In genomic region chr1:36888811-36889477, GRCh38 we compare ENCODE assay signal across 18 cellular contexts.
DNase-seq lines count a peak whose midpoint lies in the region; ATAC-seq and TF ChIP-seq lines count a peak whose summit lies in the region.
"Had no signal": no experiment of that assay in that cellular context is flagged by ENCODE, and none has a peak within 500 bp of the region (broad histone marks: within the 10 kb centered on the region; RNA-seq: fewer than 3 reads in every experiment).

No MANE protein-coding gene starts in this region.

- ATAC-seq in sciatic nerve (no peak), GM21526 (IDR thresholded peaks at IDR 0.05; ENCODE audit: low FRiP score, unreplicated experiment) (no peak)
- ATAC-seq: GM12878, HepG2, Right ventricle myocardium inferior had no signal

- H3K36me3 ChIP-seq in H7 (replicated peaks; ENCODE audit: control insufficient read depth, insufficient read depth, low read length) (no peaks in the 10 kb centered on the region), esophagus muscularis mucosa (no peaks in the 10 kb centered on the region)

- no peak for TF ChIP-seq POLR2A in esophagus muscularis mucosa (IDR thresholded peaks at IDR 0.05; ENCODE audit: low read depth)

- H3K4me1 Mint-ChIP-seq in activated naive CD4-positive, alpha-beta T cell treated with anti-CD3 and anti-CD28 coated beads, Interleukin-2, amount 10 ng/mL, durations not matched to agents 7 days and 5 days = no peaks in the 10 kb centered on the region
- H3K4me1 Mint-ChIP-seq: CD8-positive, alpha-beta memory T cell had no signal

- peaks cover 0 to 9% (median 0%) of the 10 kb centered on the region in 4 donors for H3K4me1 ChIP-seq in esophagus muscularis mucosa

- peaks cover 5% of the 10 kb centered on the region for H3K27me3 Mint-ChIP-seq in activated naive CD4-positive, alpha-beta T cell treated with anti-CD3 and anti-CD28 coated beads, Interleukin-2, amount 10 ng/mL, durations not matched to agents 7 days and 5 days

- CTCF ChIA-PET in activated naive CD4-positive, alpha-beta T cell treated with anti-CD3 and anti-CD28 coated beads, Interleukin-2, amount 10 ng/mL, durations not matched to agents 7 days and 5 days (lab: Charles Lee) = no interaction called here

- no peak for TF ChIP-seq EP300 in esophagus muscularis mucosa (IDR thresholded peaks at IDR 0.05)

- intact Hi-C loops in esophagus muscularis mucosa (cut with DNase I) = no loop called here
- intact Hi-C loops in sciatic nerve (cut with DNase I) = no loop called here

- no peak overlapping the region for H3K4me3 ChIP-seq in H7 (ENCODE audit: insufficient read depth, low read depth, low read length)
- no peak overlapping the region for H3K4me3 ChIP-seq in esophagus muscularis mucosa
- H3K4me3 ChIP-seq: GM12878 had no signal

- H3K27ac Mint-ChIP-seq in activated naive CD4-positive, alpha-beta T cell treated with anti-CD3 and anti-CD28 coated beads, Interleukin-2, amount 10 ng/mL, durations not matched to agents 7 days and 5 days = no peak overlapping the region
- H3K27ac Mint-ChIP-seq: CD8-positive, alpha-beta memory T cell; HFFc6 had no signal

- TF ChIP-seq CTCF in esophagus muscularis mucosa (IDR thresholded peaks at IDR 0.05) = no peak

- no peaks in the 10 kb centered on the region for H3K36me3 Mint-ChIP-seq in activated naive CD4-positive, alpha-beta T cell treated with anti-CD3 and anti-CD28 coated beads, Interleukin-2, amount 10 ng/mL, durations not matched to agents 7 days and 5 days
- H3K36me3 Mint-ChIP-seq: CD8-positive, alpha-beta memory T cell had no signal

- H3K27me3 ChIP-seq in H7 (ENCODE audit: control insufficient read depth, insufficient read depth, low read length) = no peaks in the 10 kb centered on the region
- peaks cover 0 to 55% (median 0%) of the 10 kb centered on the region in 4 donors for H3K27me3 ChIP-seq in esophagus muscularis mucosa

- H3K9me3 ChIP-seq in esophagus muscularis mucosa = no peaks in the 10 kb centered on the region

- no peak overlapping the region for H3K27ac ChIP-seq in esophagus muscularis mucosa (replicated peaks in 1 of 4)

- no peaks in the 10 kb centered on the region for H3K9me3 Mint-ChIP-seq in activated naive CD4-positive, alpha-beta T cell treated with anti-CD3 and anti-CD28 coated beads, Interleukin-2, amount 10 ng/mL, durations not matched to agents 7 days and 5 days

- WGBS in esophagus muscularis mucosa = 78% methylated on average over 7 of the region's 7 CpGs

- peak; percentile 6 for DNase-seq in D341Med (ENCODE audit: low spot score)
- peak; percentile 4 for DNase-seq in H7
- DNase-seq in esophagus muscularis mucosa (ENCODE audit: extremely low spot score) = peak; percentile 78
- peak; percentile 27 for DNase-seq in sciatic nerve (ENCODE audit: low spot score)
- DNase-seq in activated naive CD4-positive, alpha-beta T cell treated with anti-CD3 and anti-CD28 coated beads, Interleukin-2, amount 10 ng/mL, durations not matched to agents 7 days and 5 days = no peak
- DNase-seq in DMS79 (lab: John Stamatoyannopoulos, UW) = no peak
- DNase-seq: ACHN; C1 segment of cervical spinal cord; CD8-positive, alpha-beta memory T cell; HFFc6; KG1; NCI-H1694 treated with DMSO at 0.1 percent for 48 hours; NCI-H748 treated with DMSO at 0.1 percent for 48 hours; NK-92 treated with Interleukin-12 subunit alpha and Interleukin-12 subunit beta, amount 100 ng/mL, for 24 hours had no signal

- H3K4me3 Mint-ChIP-seq in activated naive CD4-positive, alpha-beta T cell treated with anti-CD3 and anti-CD28 coated beads, Interleukin-2, amount 10 ng/mL, durations not matched to agents 7 days and 5 days = no peak overlapping the region
- H3K4me3 Mint-ChIP-seq: CD8-positive, alpha-beta memory T cell; HFFc6 had no signal

Comparison
In these comparisons a context has a peak if more than half of its experiments do, and no peak if none do; other contexts are left out.
1. DNase-seq: peak in D341Med (single experiment), H7 (single experiment), esophagus muscularis mucosa (single experiment) and sciatic nerve (single experiment); none in activated naive CD4-positive, alpha-beta T cell treated with anti-CD3 and anti-CD28 coated beads, Interleukin-2, amount 10 ng/mL, durations not matched to agents 7 days and 5 days (single experiment) and DMS79 (single experiment).